31 cellular contexts compared by ENCODE assay signal in genomic region chr1:76827066-76827465, GRCh38. TPM values are rescaled to one million over a fixed set of nuclear protein-coding genes. Genes with fewer than 3 reads are reported as not detected.
"Had no signal": no experiment of that assay in that cellular context is flagged by ENCODE, and none has a peak within 500 bp of the region (broad histone marks: within the 10 kb centered on the region; RNA-seq: fewer than 3 reads in every experiment).

No MANE protein-coding gene starts in this region.

- H3K36me3 Mint-ChIP-seq: activated CD8-positive, alpha-beta memory T cell treated with anti-CD3 and anti-CD28 coated beads, Interleukin-2, amount 10 ng/mL, durations not matched to agents 7 days and 5 days; activated naive CD4-positive, alpha-beta T cell treated with anti-CD3 and anti-CD28 coated beads, Interleukin-2, amount 10 ng/mL, durations not matched to agents 7 days and 5 days; activated naive CD8-positive, alpha-beta T cell had no signal

- H3K27ac ChIP-seq: brain microvascular endothelial cell, Peyer's patch, RWPE1, WERI-Rb-1 had no signal

- H3K4me3 Mint-ChIP-seq: activated CD4-positive, alpha-beta memory T cell treated with anti-CD3 and anti-CD28 coated beads, Interleukin-2, amount 10 ng/mL, durations not matched to agents 7 days and 5 days; activated CD8-positive, alpha-beta memory T cell treated with anti-CD3 and anti-CD28 coated beads, Interleukin-2, amount 10 ng/mL, durations not matched to agents 7 days and 5 days; activated naive CD4-positive, alpha-beta T cell treated with anti-CD3 and anti-CD28 coated beads, Interleukin-2, amount 10 ng/mL, durations not matched to agents 7 days and 5 days; activated naive CD8-positive, alpha-beta T cell had no signal

- FAIRE-seq: K562 had no signal

- H3K27me3 Mint-ChIP-seq: activated CD4-positive, alpha-beta memory T cell treated with anti-CD3 and anti-CD28 coated beads, Interleukin-2, amount 10 ng/mL, durations not matched to agents 7 days and 5 days had no signal

- H3K9me3 ChIP-seq: Peyer's patch had no signal

- H3K4me1 Mint-ChIP-seq: activated CD4-positive, alpha-beta memory T cell treated with anti-CD3 and anti-CD28 coated beads, Interleukin-2, amount 10 ng/mL, durations not matched to agents 7 days and 5 days had no signal

- H3K9me3 Mint-ChIP-seq: activated CD4-positive, alpha-beta memory T cell treated with anti-CD3 and anti-CD28 coated beads, Interleukin-2, amount 10 ng/mL, durations not matched to agents 7 days and 5 days; activated naive CD4-positive, alpha-beta T cell treated with anti-CD3 and anti-CD28 coated beads, Interleukin-2, amount 10 ng/mL, durations not matched to agents 7 days and 5 days had no signal

- DNase-seq: activated CD4-positive, alpha-beta memory T cell treated with anti-CD3 and anti-CD28 coated beads, Interleukin-2, amount 10 ng/mL, durations not matched to agents 7 days and 5 days; activated CD4-positive, alpha-beta T cell treated with anti-CD3 and anti-CD28 coated beads for 1 hour; activated CD4-positive, alpha-beta T cell treated with anti-CD3 and anti-CD28 coated beads for 48 hours; activated CD4-positive, CD25-positive, alpha-beta regulatory T cell; activated CD8-positive, alpha-beta memory T cell treated with anti-CD3 and anti-CD28 coated beads for 24 hours; activated CD8-positive, alpha-beta memory T cell treated with anti-CD3 and anti-CD28 coated beads, Interleukin-2, amount 10 ng/mL, durations not matched to agents 7 days and 5 days; activated CD8-positive, alpha-beta memory T cell treated with anti-CD3 and anti-CD28 coated beads, Interleukin-2, amount 50 U/mL, for 48 hours; activated effector memory CD4-positive, alpha-beta T cell treated with Interleukin-2 at 50 U/mL for 16 hours; activated naive CD4-positive, alpha-beta T cell treated with anti-CD3 and anti-CD28 coated beads, Interleukin-2, amount 10 ng/mL, durations not matched to agents 7 days and 5 days; activated T-cell treated with anti-CD3 and anti-CD28 coated beads, Interleukin-2, amount 50 U/mL, for 48 hours; brain microvascular endothelial cell; central memory CD4-positive, alpha-beta T cell; NCI-H1105; NCI-H1417 treated with DMSO at 0.1 percent for 48 hours; NCI-H187 treated with DMSO at 0.1 percent for 48 hours; NCI-H2081; NCI-H2171 treated with DMSO at 0.1 percent for 48 hours; NCI-H226; NCI-H524 treated with DMSO at 0.1 percent for 48 hours; PC-3; Peyer's patch; SIG-M5; SW 1271; T-helper 1 cell; T-helper 2 cell; T-helper 9 cell; WERI-Rb-1 had no signal

- H3K27ac Mint-ChIP-seq: activated CD4-positive, alpha-beta memory T cell treated with anti-CD3 and anti-CD28 coated beads, Interleukin-2, amount 10 ng/mL, durations not matched to agents 7 days and 5 days; activated CD8-positive, alpha-beta memory T cell treated with anti-CD3 and anti-CD28 coated beads, Interleukin-2, amount 10 ng/mL, durations not matched to agents 7 days and 5 days; activated naive CD4-positive, alpha-beta T cell treated with anti-CD3 and anti-CD28 coated beads, Interleukin-2, amount 10 ng/mL, durations not matched to agents 7 days and 5 days; activated naive CD8-positive, alpha-beta T cell had no signal

- ATAC-seq: activated CD8-positive, alpha-beta memory T cell treated with anti-CD3 and anti-CD28 coated beads, Interleukin-2, amount 10 ng/mL, durations not matched to agents 7 days and 5 days; K562; PC-3; Right ventricle myocardium inferior had no signal

- H3K4me1 ChIP-seq: Peyer's patch had no signal

- H3K4me3 ChIP-seq: K562, Peyer's patch had no signal

- H3K27me3 ChIP-seq: brain microvascular endothelial cell, Peyer's patch had no signal

- H3K36me3 ChIP-seq: brain microvascular endothelial cell, Peyer's patch, WERI-Rb-1 had no signal

RNA-seq across cellular contexts. Expression of gene ST6GALNAC5, which starts 40.2 kb away (rescaled TPM):
- total RNA-seq: activated CD4-positive, alpha-beta memory T cell treated with anti-CD3 and anti-CD28 coated beads, Interleukin-2, amount 10 ng/mL, durations not matched to agents 7 days and 5 days; activated CD8-positive, alpha-beta memory T cell treated with anti-CD3 and anti-CD28 coated beads, Interleukin-2, amount 10 ng/mL, durations not matched to agents 7 days and 5 days had no signal
